ENCODE assay signal across 1 cellular context in the genomic region with DNA sequence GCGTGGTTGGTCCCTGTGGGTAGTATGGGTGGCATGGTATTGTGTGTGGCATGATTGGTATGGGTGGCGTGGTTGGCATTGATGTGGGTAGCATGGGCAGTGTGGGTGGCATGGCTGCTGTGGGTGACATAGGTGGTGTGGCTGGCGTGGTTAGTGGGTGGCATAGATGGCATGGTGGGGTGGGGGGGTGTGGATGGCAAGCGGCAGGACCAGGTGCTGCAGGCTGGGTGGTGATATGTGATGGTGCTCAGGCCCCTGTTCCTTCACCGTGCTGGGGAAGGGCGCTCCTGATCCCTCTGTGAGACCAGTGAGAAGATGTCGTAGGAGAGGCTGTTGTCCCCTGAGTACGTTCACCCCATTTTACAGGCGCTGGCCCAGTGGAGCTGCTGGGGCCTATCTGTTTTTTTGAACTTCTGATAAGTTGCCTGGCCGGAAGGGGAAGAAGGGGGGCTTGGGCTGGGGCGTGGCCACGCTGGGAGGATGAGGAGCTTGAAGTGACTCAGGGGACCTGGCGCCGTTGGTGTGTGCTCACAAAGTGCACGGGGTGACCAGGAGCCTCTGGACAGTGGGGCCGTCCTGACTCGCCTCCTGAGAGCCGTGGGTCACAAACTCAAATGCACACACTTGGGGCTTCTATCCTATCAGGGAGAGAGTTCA.
A peak's percentile ranks its signal among the peaks of the same experiment; 100 is the strongest.
TF ChIP-seq lines count a peak whose summit lies in the region.

No MANE protein-coding gene starts in this region.

TF ChIP-seq in K562, 482 proteins besides CTCF, POLR2A, EP300 and RAD21 (continued from another document and continues in another):
- TF ChIP-seq SPI1 (IDR thresholded peaks at IDR 0.05; ENCODE audit: borderline replicate concordance, low read depth, low read length), result no peak
- TF ChIP-seq ZNF75A (CRISPR knock-in tag; IDR thresholded peaks at IDR 0.05), result no peak
- TF ChIP-seq DDX20 (tag; IDR thresholded peaks at IDR 0.05; ENCODE audit: low read depth), result no peak
- no peak for TF ChIP-seq ELF4 (CRISPR knock-in tag; IDR thresholded peaks at IDR 0.05)
- TF ChIP-seq, protein P1, sequence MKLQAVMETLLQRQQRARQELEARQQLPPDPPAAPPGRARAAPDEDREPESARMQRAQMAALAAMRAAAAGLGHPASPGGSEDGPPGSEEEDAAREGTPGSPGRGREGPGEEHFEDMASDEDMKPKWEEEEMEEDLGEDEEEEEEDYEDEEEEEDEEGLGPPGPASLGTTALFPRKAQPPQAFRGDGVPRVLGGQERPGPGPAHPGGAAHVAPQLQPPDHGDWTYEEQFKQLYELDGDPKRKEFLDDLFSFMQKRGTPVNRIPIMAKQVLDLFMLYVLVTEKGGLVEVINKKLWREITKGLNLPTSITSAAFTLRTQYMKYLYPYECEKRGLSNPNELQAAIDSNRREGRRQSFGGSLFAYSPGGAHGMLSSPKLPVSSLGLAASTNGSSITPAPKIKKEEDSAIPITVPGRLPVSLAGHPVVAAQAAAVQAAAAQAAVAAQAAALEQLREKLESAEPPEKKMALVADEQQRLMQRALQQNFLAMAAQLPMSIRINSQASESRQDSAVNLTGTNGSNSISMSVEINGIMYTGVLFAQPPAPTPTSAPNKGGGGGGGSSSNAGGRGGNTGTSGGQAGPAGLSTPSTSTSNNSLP (IDR thresholded peaks at IDR 0.05; ENCODE audit: borderline replicate concordance, low read depth, low read length), result no peak
- no peak for TF ChIP-seq FOXK2 (conservative IDR thresholded peaks at IDR 0.05 in 1 of 2, IDR thresholded peaks at IDR 0.05 in 1 of 2; ENCODE audit: low read depth in 2 of 2)
- TF ChIP-seq, protein P2, sequence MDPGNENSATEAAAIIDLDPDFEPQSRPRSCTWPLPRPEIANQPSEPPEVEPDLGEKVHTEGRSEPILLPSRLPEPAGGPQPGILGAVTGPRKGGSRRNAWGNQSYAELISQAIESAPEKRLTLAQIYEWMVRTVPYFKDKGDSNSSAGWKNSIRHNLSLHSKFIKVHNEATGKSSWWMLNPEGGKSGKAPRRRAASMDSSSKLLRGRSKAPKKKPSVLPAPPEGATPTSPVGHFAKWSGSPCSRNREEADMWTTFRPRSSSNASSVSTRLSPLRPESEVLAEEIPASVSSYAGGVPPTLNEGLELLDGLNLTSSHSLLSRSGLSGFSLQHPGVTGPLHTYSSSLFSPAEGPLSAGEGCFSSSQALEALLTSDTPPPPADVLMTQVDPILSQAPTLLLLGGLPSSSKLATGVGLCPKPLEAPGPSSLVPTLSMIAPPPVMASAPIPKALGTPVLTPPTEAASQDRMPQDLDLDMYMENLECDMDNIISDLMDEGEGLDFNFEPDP (CRISPR knock-in tag; IDR thresholded peaks at IDR 0.05), result no peak
- TF ChIP-seq MXI1 (IDR thresholded peaks at IDR 0.05; ENCODE audit: low read depth, low read length), result no peak
- TF ChIP-seq, protein P3, sequence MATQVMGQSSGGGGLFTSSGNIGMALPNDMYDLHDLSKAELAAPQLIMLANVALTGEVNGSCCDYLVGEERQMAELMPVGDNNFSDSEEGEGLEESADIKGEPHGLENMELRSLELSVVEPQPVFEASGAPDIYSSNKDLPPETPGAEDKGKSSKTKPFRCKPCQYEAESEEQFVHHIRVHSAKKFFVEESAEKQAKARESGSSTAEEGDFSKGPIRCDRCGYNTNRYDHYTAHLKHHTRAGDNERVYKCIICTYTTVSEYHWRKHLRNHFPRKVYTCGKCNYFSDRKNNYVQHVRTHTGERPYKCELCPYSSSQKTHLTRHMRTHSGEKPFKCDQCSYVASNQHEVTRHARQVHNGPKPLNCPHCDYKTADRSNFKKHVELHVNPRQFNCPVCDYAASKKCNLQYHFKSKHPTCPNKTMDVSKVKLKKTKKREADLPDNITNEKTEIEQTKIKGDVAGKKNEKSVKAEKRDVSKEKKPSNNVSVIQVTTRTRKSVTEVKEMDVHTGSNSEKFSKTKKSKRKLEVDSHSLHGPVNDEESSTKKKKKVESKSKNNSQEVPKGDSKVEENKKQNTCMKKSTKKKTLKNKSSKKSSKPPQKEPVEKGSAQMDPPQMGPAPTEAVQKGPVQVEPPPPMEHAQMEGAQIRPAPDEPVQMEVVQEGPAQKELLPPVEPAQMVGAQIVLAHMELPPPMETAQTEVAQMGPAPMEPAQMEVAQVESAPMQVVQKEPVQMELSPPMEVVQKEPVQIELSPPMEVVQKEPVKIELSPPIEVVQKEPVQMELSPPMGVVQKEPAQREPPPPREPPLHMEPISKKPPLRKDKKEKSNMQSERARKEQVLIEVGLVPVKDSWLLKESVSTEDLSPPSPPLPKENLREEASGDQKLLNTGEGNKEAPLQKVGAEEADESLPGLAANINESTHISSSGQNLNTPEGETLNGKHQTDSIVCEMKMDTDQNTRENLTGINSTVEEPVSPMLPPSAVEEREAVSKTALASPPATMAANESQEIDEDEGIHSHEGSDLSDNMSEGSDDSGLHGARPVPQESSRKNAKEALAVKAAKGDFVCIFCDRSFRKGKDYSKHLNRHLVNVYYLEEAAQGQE (CRISPR knock-in tag; IDR thresholded peaks at IDR 0.05; ENCODE audit: low read depth), result no peak
- no peak for TF ChIP-seq HEY1 (CRISPR knock-in tag; IDR thresholded peaks at IDR 0.05; ENCODE audit: borderline replicate concordance)
- TF ChIP-seq DNMT1 (IDR thresholded peaks at IDR 0.05), result no peak
- TF ChIP-seq, protein P4, sequence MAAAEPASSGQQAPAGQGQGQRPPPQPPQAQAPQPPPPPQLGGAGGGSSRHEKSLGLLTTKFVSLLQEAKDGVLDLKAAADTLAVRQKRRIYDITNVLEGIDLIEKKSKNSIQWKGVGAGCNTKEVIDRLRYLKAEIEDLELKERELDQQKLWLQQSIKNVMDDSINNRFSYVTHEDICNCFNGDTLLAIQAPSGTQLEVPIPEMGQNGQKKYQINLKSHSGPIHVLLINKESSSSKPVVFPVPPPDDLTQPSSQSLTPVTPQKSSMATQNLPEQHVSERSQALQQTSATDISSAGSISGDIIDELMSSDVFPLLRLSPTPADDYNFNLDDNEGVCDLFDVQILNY (CRISPR knock-in tag; IDR thresholded peaks at IDR 0.05), result no peak
- no peak for TF ChIP-seq POLR3A (IDR thresholded peaks at IDR 0.05; ENCODE audit: borderline replicate concordance, extremely low read depth, insufficient read depth, insufficient read length)
- TF ChIP-seq SNRNP70 (optimal IDR thresholded peaks at IDR 0.05; ENCODE audit: low read depth, low read length), result no peak
- TF ChIP-seq, protein P5, sequence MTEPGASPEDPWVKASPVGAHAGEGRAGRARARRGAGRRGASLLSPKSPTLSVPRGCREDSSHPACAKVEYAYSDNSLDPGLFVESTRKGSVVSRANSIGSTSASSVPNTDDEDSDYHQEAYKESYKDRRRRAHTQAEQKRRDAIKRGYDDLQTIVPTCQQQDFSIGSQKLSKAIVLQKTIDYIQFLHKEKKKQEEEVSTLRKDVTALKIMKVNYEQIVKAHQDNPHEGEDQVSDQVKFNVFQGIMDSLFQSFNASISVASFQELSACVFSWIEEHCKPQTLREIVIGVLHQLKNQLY (CRISPR knock-in tag; conservative IDR thresholded peaks at IDR 0.05), result no peak
- TF ChIP-seq CREBBP (IDR thresholded peaks at IDR 0.05; ENCODE audit: low read depth, low read length), result no peak
- TF ChIP-seq RBM14 (IDR thresholded peaks at IDR 0.05; ENCODE audit: borderline replicate concordance, insufficient read depth, low read depth, low read length), result no peak
- no peak for TF ChIP-seq NEUROD1 (IDR thresholded peaks at IDR 0.05; ENCODE audit: borderline replicate concordance, low read depth, low read length, partially characterized antibody)
- TF ChIP-seq RBM22 (IDR thresholded peaks at IDR 0.05; ENCODE audit: low read depth, low read length, poor library complexity, severe bottlenecking), result no peak
- TF ChIP-seq, protein P6, sequence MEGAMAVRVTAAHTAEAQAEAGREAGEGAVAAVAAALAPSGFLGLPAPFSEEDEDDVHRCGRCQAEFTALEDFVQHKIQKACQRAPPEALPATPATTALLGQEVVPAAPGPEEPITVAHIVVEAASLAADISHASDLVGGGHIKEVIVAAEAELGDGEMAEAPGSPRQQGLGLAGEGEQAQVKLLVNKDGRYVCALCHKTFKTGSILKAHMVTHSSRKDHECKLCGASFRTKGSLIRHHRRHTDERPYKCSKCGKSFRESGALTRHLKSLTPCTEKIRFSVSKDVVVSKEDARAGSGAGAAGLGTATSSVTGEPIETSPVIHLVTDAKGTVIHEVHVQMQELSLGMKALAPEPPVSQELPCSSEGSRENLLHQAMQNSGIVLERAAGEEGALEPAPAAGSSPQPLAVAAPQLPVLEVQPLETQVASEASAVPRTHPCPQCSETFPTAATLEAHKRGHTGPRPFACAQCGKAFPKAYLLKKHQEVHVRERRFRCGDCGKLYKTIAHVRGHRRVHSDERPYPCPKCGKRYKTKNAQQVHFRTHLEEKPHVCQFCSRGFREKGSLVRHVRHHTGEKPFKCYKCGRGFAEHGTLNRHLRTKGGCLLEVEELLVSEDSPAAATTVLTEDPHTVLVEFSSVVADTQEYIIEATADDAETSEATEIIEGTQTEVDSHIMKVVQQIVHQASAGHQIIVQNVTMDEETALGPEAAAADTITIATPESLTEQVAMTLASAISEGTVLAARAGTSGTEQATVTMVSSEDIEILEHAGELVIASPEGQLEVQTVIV (CRISPR knock-in tag; IDR thresholded peaks at IDR 0.05; ENCODE audit: borderline replicate concordance), result no peak
- no peak for TF ChIP-seq KAT8 (IDR thresholded peaks at IDR 0.05; ENCODE audit: low read depth)
- TF ChIP-seq HDGF (IDR thresholded peaks at IDR 0.05), result peak; percentile 80; the same call in 1 of the 2 replicates
- no peak for TF ChIP-seq SRF (CRISPR knock-in tag; IDR thresholded peaks at IDR 0.05)
- TF ChIP-seq ARID2 (IDR thresholded peaks at IDR 0.05), result no peak
- TF ChIP-seq ZFP36 (IDR thresholded peaks at IDR 0.05; ENCODE audit: low read depth, low read length, partially characterized antibody), result peak; percentile 58
- no peak for TF ChIP-seq HNRNPK (IDR thresholded peaks at IDR 0.05; ENCODE audit: low read depth, low read length, poor library complexity, severe bottlenecking)
- TF ChIP-seq BRD4 (IDR thresholded peaks at IDR 0.05), result no peak
- no peak for TF ChIP-seq RB1 (IDR thresholded peaks at IDR 0.05; ENCODE audit: low read depth)
- TF ChIP-seq ADNP (tag; IDR thresholded peaks at IDR 0.05), result no peak
- no peak for TF ChIP-seq SAFB2 (IDR thresholded peaks at IDR 0.05; ENCODE audit: borderline replicate concordance, low read depth, low read length, severe bottlenecking)
- no peak for TF ChIP-seq NFRKB (IDR thresholded peaks at IDR 0.05; ENCODE audit: low read depth)
- TF ChIP-seq ETV5 (CRISPR knock-in tag; IDR thresholded peaks at IDR 0.05; ENCODE audit: low read depth), result peak; percentile 98
- TF ChIP-seq, protein P7, sequence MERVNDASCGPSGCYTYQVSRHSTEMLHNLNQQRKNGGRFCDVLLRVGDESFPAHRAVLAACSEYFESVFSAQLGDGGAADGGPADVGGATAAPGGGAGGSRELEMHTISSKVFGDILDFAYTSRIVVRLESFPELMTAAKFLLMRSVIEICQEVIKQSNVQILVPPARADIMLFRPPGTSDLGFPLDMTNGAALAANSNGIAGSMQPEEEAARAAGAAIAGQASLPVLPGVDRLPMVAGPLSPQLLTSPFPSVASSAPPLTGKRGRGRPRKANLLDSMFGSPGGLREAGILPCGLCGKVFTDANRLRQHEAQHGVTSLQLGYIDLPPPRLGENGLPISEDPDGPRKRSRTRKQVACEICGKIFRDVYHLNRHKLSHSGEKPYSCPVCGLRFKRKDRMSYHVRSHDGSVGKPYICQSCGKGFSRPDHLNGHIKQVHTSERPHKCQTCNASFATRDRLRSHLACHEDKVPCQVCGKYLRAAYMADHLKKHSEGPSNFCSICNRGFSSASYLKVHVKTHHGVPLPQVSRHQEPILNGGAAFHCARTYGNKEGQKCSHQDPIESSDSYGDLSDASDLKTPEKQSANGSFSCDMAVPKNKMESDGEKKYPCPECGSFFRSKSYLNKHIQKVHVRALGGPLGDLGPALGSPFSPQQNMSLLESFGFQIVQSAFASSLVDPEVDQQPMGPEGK (CRISPR knock-in tag; IDR thresholded peaks at IDR 0.05; ENCODE audit: borderline replicate concordance), result no peak
- no peak for TF ChIP-seq HSF4 (CRISPR knock-in tag; IDR thresholded peaks at IDR 0.05; ENCODE audit: borderline replicate concordance)
- TF ChIP-seq FOS (IDR thresholded peaks at IDR 0.05; ENCODE audit: extremely low read depth, insufficient read length), result no peak
- no peak for TF ChIP-seq GTF2A2 (tag; IDR thresholded peaks at IDR 0.05)
- TF ChIP-seq KAT7 (CRISPR knock-in tag; IDR thresholded peaks at IDR 0.05; ENCODE audit: borderline replicate concordance), result no peak
- no peak for TF ChIP-seq SMAD3 (CRISPR knock-in tag; conservative IDR thresholded peaks at IDR 0.05)
- no peak for TF ChIP-seq HNRNPLL (IDR thresholded peaks at IDR 0.05; ENCODE audit: low read depth, low read length, poor library complexity, severe bottlenecking)
- TF ChIP-seq STAT5A (IDR thresholded peaks at IDR 0.05; ENCODE audit: borderline replicate concordance, low read length), result no peak
- TF ChIP-seq, protein P8, sequence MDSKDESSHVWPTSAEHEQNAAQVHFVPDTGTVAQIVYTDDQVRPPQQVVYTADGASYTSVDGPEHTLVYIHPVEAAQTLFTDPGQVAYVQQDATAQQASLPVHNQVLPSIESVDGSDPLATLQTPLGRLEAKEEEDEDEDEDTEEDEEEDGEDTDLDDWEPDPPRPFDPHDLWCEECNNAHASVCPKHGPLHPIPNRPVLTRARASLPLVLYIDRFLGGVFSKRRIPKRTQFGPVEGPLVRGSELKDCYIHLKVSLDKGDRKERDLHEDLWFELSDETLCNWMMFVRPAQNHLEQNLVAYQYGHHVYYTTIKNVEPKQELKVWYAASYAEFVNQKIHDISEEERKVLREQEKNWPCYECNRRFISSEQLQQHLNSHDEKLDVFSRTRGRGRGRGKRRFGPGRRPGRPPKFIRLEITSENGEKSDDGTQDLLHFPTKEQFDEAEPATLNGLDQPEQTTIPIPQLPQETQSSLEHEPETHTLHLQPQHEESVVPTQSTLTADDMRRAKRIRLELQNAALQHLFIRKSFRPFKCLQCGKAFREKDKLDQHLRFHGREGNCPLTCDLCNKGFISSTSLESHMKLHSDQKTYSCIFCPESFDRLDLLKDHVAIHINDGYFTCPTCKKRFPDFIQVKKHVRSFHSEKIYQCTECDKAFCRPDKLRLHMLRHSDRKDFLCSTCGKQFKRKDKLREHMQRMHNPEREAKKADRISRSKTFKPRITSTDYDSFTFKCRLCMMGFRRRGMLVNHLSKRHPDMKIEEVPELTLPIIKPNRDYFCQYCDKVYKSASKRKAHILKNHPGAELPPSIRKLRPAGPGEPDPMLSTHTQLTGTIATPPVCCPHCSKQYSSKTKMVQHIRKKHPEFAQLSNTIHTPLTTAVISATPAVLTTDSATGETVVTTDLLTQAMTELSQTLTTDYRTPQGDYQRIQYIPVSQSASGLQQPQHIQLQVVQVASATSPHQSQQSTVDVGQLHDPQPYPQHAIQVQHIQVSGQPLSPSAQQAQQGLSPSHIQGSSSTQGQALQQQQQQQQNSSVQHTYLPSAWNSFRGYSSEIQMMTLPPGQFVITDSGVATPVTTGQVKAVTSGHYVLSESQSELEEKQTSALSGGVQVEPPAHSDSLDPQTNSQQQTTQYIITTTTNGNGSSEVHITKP (IDR thresholded peaks at IDR 0.05; ENCODE audit: partially characterized antibody), result no peak
- TF ChIP-seq TEAD1 (CRISPR knock-in tag; IDR thresholded peaks at IDR 0.05), result no peak
- TF ChIP-seq GATAD2A (IDR thresholded peaks at IDR 0.05), result no peak
- TF ChIP-seq, protein P9, sequence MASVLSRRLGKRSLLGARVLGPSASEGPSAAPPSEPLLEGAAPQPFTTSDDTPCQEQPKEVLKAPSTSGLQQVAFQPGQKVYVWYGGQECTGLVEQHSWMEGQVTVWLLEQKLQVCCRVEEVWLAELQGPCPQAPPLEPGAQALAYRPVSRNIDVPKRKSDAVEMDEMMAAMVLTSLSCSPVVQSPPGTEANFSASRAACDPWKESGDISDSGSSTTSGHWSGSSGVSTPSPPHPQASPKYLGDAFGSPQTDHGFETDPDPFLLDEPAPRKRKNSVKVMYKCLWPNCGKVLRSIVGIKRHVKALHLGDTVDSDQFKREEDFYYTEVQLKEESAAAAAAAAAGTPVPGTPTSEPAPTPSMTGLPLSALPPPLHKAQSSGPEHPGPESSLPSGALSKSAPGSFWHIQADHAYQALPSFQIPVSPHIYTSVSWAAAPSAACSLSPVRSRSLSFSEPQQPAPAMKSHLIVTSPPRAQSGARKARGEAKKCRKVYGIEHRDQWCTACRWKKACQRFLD (CRISPR knock-in tag; IDR thresholded peaks at IDR 0.05), result no peak
